ENCODE assay signal across 7 cellular contexts in genomic region chr2:118224144-118224887, GRCh38.
A peak's percentile ranks its signal among the peaks of the same experiment; 100 is the strongest.
DNase-seq lines count a peak whose midpoint lies in the region; ATAC-seq, FAIRE-seq and TF ChIP-seq lines count a peak whose summit lies in the region.

No MANE protein-coding gene starts in this region.

- DNase-seq in activated CD4-positive, alpha-beta T cell treated with anti-CD3 and anti-CD28 coated beads for 36 hours, result peak; percentile 55
- DNase-seq in endothelial cell of umbilical vein (ENCODE audit: low read depth, low spot score), result no peak
- peak in 1 of 5 donors; percentile 33 for DNase-seq in ovary
- DNase-seq in NCI-H1694 treated with DMSO at 0.1 percent for 48 hours (lab: John Stamatoyannopoulos, UW), result no peak
- DNase-seq in PC-3, result no peak

- H3K4me2 ChIP-seq in endothelial cell of umbilical vein (ENCODE audit: insufficient read depth, low read length) (peak overlapping the region; percentile 49), PC-3 (ENCODE audit: low read length) (no peak overlapping the region)

- no peak for FAIRE-seq in endothelial cell of umbilical vein (lab: Jason Lieb, UNC)

- H3K27ac ChIP-seq in endothelial cell of umbilical vein (ENCODE audit: insufficient read depth, low read depth, low read length), result no peak overlapping the region
- no peak overlapping the region for H3K27ac ChIP-seq in ovary
- no peak overlapping the region for H3K27ac ChIP-seq in PC-3 (ENCODE audit: low read length)

- H3K9me3 ChIP-seq in endothelial cell of umbilical vein (replicated peaks; ENCODE audit: control insufficient read depth, insufficient read depth, low read length) (no peaks in the 10 kb centered on the region), ovary (no peaks in the 10 kb centered on the region), PC-3 (ENCODE audit: low read length) (no peaks in the 10 kb centered on the region)

- peak; percentile 61 for ATAC-seq in GM19035 (IDR thresholded peaks at IDR 0.05; ENCODE audit: unreplicated experiment)
- ATAC-seq in HG02981 (IDR thresholded peaks at IDR 0.05; ENCODE audit: unreplicated experiment), result peak; percentile 45
- peak; percentile 66 for ATAC-seq in activated CD4-positive, alpha-beta T cell treated with anti-CD3 and anti-CD28 coated beads for 36 hours
- ATAC-seq in PC-3, result no peak

- no peaks in the 10 kb centered on the region for H3F3A ChIP-seq in PC-3 (ENCODE audit: low read length, unreplicated experiment)

- no peaks in the 10 kb centered on the region for H3K36me3 Mint-ChIP-seq in activated CD4-positive, alpha-beta T cell treated with anti-CD3 and anti-CD28 coated beads for 36 hours (ENCODE audit: low read depth)

- peaks cover 61% of the 10 kb centered on the region for H3K27me3 Mint-ChIP-seq in activated CD4-positive, alpha-beta T cell treated with anti-CD3 and anti-CD28 coated beads for 36 hours

- H3K9me3 Mint-ChIP-seq in activated CD4-positive, alpha-beta T cell treated with anti-CD3 and anti-CD28 coated beads for 36 hours (ENCODE audit: low read depth), result no peaks in the 10 kb centered on the region

- H3K36me3 ChIP-seq in endothelial cell of umbilical vein (ENCODE audit: control insufficient read depth in 2 of 2, extremely low read depth in 1 of 2, insufficient read depth in 2 of 2, low read length in 2 of 2), result no peaks in the 10 kb centered on the region
- no peaks in the 10 kb centered on the region for H3K36me3 ChIP-seq in ovary
- H3K36me3 ChIP-seq in PC-3 (ENCODE audit: low read depth, low read length), result no peaks in the 10 kb centered on the region

- H4K20me1 ChIP-seq in endothelial cell of umbilical vein (replicated peaks; ENCODE audit: control insufficient read depth, extremely low read depth, insufficient read depth, low read length), result peaks cover 2% of the 10 kb centered on the region
- no peaks in the 10 kb centered on the region for H4K20me1 ChIP-seq in PC-3 (ENCODE audit: low read length)

- H3K79me2 ChIP-seq in endothelial cell of umbilical vein (ENCODE audit: control insufficient read depth, insufficient read depth, low read length), result no peaks in the 10 kb centered on the region
- H3K79me2 ChIP-seq in PC-3 (ENCODE audit: low read length), result no peaks in the 10 kb centered on the region

- CTCF ChIA-PET in activated CD4-positive, alpha-beta T cell treated with anti-CD3 and anti-CD28 coated beads for 36 hours (lab: Charles Lee), result interaction anchor here (0.6 to 3.6 kb wide), 8 partner anchors 13 to 636 kb away, joined by 3 to 19 read pairs (median 4); partner anchors contain the start of gene CCDC93
- CTCF ChIA-PET in endothelial cell of umbilical vein (lab: Charles Lee) (interaction anchor here (4.3 to 8.0 kb wide), 2 partner anchors 177 to 633 kb away, joined by 64 to 162 read pairs; no protein-coding TSS in a partner anchor), PC-3 (lab: Charles Lee) (no interaction called here)

- no peaks in the 10 kb centered on the region for H3K9me1 ChIP-seq in endothelial cell of umbilical vein (replicated peaks; ENCODE audit: control insufficient read depth, extremely low read depth, insufficient read depth, low read length)

- H3K27me3 ChIP-seq in endothelial cell of umbilical vein (ENCODE audit: control insufficient read depth in 2 of 2, insufficient read depth in 2 of 2, low read length in 2 of 2) (peaks cover 44 to 66% of the 10 kb centered on the region in 2 experiments), ovary (no peaks in the 10 kb centered on the region), PC-3 (ENCODE audit: low read length) (no peaks in the 10 kb centered on the region)

- intact Hi-C loops in activated CD4-positive, alpha-beta T cell treated with anti-CD3 and anti-CD28 coated beads for 36 hours (cut with DNase I, micrococcal nuclease), result loop anchor here (2.0 to 10.0 kb wide), 6 partner anchors 20 to 950 kb away; no protein-coding TSS in a partner anchor
- intact Hi-C loops in endothelial cell of umbilical vein (cut with micrococcal nuclease) (no loop called here), ovary (cut with DNase I) (loop anchor here (5.0 to 10.0 kb wide), 3 partner anchors 628 to 633 kb away; no protein-coding TSS in a partner anchor), PC-3 (cut with micrococcal nuclease) (loop anchor here (5.0 to 10.0 kb wide), 3 partner anchors 148 to 268 kb away; no protein-coding TSS in a partner anchor)

- TF ChIP-seq POLR2A in endothelial cell of umbilical vein (IDR thresholded peaks at IDR 0.05; ENCODE audit: low read depth, low read length) (no peak), ovary (IDR thresholded peaks at IDR 0.05) (no peak)

- H3K4me3 ChIP-seq in endothelial cell of umbilical vein (replicated peaks in 1 of 3; ENCODE audit: insufficient read depth in 1 of 3, low read depth in 1 of 3, low read length in 3 of 3), result peak overlapping the region in 1 of 3 experiments; percentile 17
- H3K4me3 ChIP-seq in ovary, result peak overlapping the region; percentile 16
- no peak overlapping the region for H3K4me3 ChIP-seq in PC-3 (ENCODE audit: low read length)

- TF ChIP-seq EP300 in ovary (IDR thresholded peaks at IDR 0.05), result no peak

- TF ChIP-seq CTCF in endothelial cell of umbilical vein (IDR thresholded peaks at IDR 0.05; ENCODE audit: extremely low read depth in 1 of 2, insufficient read depth in 1 of 2, low read depth in 1 of 2, low read length in 2 of 2), result no peak
- TF ChIP-seq CTCF in ovary (IDR thresholded peaks at IDR 0.05), result no peak
- TF ChIP-seq CTCF in PC-3 (conservative IDR thresholded peaks at IDR 0.05; ENCODE audit: low read depth, low read length), result no peak

- H3K4me1 Mint-ChIP-seq in activated CD4-positive, alpha-beta T cell treated with anti-CD3 and anti-CD28 coated beads for 36 hours, result peaks cover 19% of the 10 kb centered on the region

- H2AFZ ChIP-seq in endothelial cell of umbilical vein (ENCODE audit: low read depth, low read length), result peak overlapping the region; percentile 42
- H2AFZ ChIP-seq in PC-3 (ENCODE audit: low read length), result no peak overlapping the region

- peaks cover 6% of the 10 kb centered on the region for H3K4me1 ChIP-seq in endothelial cell of umbilical vein (ENCODE audit: control insufficient read depth, extremely low read depth, insufficient read depth, low read length)
- H3K4me1 ChIP-seq in ovary (ENCODE audit: insufficient read depth), result no peaks in the 10 kb centered on the region
- H3K4me1 ChIP-seq in PC-3 (ENCODE audit: insufficient read depth, low read length), result peaks cover 19% of the 10 kb centered on the region

- WGBS in ovary, 3 donors, result 4 to 7% (median 4%) methylated on average over 63 to 72 of the region's 72 CpGs

- dilution Hi-C loops in endothelial cell of umbilical vein (cut with MboI; ENCODE audit: extremely low pct_ligation_motif_present, low sequenced_read_pairs), result no loop called here

- BruUV-seq in endothelial cell of umbilical vein (replicated peaks; lab: Mats Ljungman, UMichigan) (no TSS peak), PC-3 (replicated peaks; lab: Mats Ljungman, UMichigan) (no TSS peak)

- peak overlapping the region; percentile 77 for H3K4me3 Mint-ChIP-seq in activated CD4-positive, alpha-beta T cell treated with anti-CD3 and anti-CD28 coated beads for 36 hours

- H3K9ac ChIP-seq in endothelial cell of umbilical vein (replicated peaks; ENCODE audit: extremely low read depth, insufficient read depth, low read length) (no peak overlapping the region), PC-3 (ENCODE audit: low read length) (no peak overlapping the region)

- H3K27ac Mint-ChIP-seq in activated CD4-positive, alpha-beta T cell treated with anti-CD3 and anti-CD28 coated beads for 36 hours, result peak overlapping the region; percentile 38

- POLR2A ChIA-PET in activated CD4-positive, alpha-beta T cell treated with anti-CD3 and anti-CD28 coated beads for 36 hours (lab: Charles Lee), result no interaction called here
- POLR2A ChIA-PET in endothelial cell of umbilical vein (lab: Charles Lee), result no interaction called here
- POLR2A ChIA-PET in PC-3 (lab: Charles Lee; ENCODE audit: unreplicated experiment), result no interaction called here

- H3K9me2 ChIP-seq in PC-3 (replicated peaks; ENCODE audit: low read length), result no peaks in the 10 kb centered on the region

TF ChIP-seq in endothelial cell of umbilical vein, 7 proteins besides CTCF, POLR2A, EP300 and RAD21:
- TF ChIP-seq JUN (IDR thresholded peaks at IDR 0.05; ENCODE audit: borderline replicate concordance, insufficient read depth, insufficient read length, low read depth) (no peak), EZH2 (IDR thresholded peaks at IDR 0.05; ENCODE audit: borderline replicate concordance, low read depth, low read length, severe bottlenecking) (peak; percentile 98)
